1 cellular context compared by ENCODE assay signal in the genomic region with DNA sequence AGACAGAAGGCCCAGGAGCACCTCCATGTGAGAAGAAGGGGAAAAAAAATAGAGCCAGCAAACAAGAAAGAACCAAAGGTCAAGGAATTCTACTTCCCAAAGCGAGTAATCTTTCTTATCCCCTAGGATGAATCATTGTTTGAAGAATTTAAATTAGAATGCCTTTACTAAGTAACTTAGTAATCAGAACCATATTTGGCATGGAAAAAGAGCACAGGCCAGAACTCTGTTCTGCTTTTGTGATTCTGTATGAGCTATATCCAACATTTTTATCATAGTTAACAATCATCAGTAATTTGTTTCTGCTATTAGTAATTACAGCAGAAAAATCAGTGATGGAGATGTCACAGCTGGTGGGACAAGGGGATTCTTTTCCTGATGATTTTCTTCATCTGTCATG.
TF ChIP-seq lines count a peak whose summit lies in the region.

No MANE protein-coding gene starts in this region.

TF ChIP-seq in SK-N-SH, 30 proteins besides CTCF, POLR2A, EP300 and RAD21 (continued from another document):
- TF ChIP-seq, protein P1, sequence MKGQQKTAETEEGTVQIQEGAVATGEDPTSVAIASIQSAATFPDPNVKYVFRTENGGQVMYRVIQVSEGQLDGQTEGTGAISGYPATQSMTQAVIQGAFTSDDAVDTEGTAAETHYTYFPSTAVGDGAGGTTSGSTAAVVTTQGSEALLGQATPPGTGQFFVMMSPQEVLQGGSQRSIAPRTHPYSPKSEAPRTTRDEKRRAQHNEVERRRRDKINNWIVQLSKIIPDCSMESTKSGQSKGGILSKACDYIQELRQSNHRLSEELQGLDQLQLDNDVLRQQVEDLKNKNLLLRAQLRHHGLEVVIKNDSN (IDR thresholded peaks at IDR 0.05; ENCODE audit: borderline replicate concordance, low read depth): no peak
- TF ChIP-seq JUND (IDR thresholded peaks at IDR 0.05): peak; percentile 40
- TF ChIP-seq SMC3 (IDR thresholded peaks at IDR 0.05; ENCODE audit: low read depth, low read length): no peak
- 0 out of 2 replicates have a peak, but pooled peaks have one; percentile 18 for TF ChIP-seq MEF2A (IDR thresholded peaks at IDR 0.05; ENCODE audit: borderline replicate concordance, low read depth)
- TF ChIP-seq, protein P2, sequence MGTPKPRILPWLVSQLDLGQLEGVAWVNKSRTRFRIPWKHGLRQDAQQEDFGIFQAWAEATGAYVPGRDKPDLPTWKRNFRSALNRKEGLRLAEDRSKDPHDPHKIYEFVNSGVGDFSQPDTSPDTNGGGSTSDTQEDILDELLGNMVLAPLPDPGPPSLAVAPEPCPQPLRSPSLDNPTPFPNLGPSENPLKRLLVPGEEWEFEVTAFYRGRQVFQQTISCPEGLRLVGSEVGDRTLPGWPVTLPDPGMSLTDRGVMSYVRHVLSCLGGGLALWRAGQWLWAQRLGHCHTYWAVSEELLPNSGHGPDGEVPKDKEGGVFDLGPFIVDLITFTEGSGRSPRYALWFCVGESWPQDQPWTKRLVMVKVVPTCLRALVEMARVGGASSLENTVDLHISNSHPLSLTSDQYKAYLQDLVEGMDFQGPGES (IDR thresholded peaks at IDR 0.05; ENCODE audit: low read depth, low read length): no peak
- TF ChIP-seq MXI1 (IDR thresholded peaks at IDR 0.05; ENCODE audit: low read depth, low read length): no peak
- TF ChIP-seq RXRA (IDR thresholded peaks at IDR 0.05; ENCODE audit: borderline replicate concordance, low read depth): no peak
- TF ChIP-seq RCOR1 (IDR thresholded peaks at IDR 0.05; ENCODE audit: low read length): no peak
- TF ChIP-seq NFIC (IDR thresholded peaks at IDR 0.05; ENCODE audit: borderline replicate concordance): peak; percentile 59
TF ChIP-seq in SK-N-SH: peak in this region for 7.
